28 cellular contexts compared by ENCODE assay signal in genomic region chr3:150697646-150698045, GRCh38. TPM values are rescaled to one million over a fixed set of nuclear protein-coding genes. Genes with fewer than 3 reads are reported as not detected.
DNase-seq lines count a peak whose midpoint lies in the region; ATAC-seq and TF ChIP-seq lines count a peak whose summit lies in the region.
"Had no signal": no experiment of that assay in that cellular context is flagged by ENCODE, and none has a peak within 500 bp of the region (broad histone marks: within the 10 kb centered on the region; RNA-seq: fewer than 3 reads in every experiment).

No MANE protein-coding gene starts in this region.

- peaks cover 20% of the 10 kb centered on the region for H3K4me1 Mint-ChIP-seq in HFFc6 (ENCODE audit: low read depth)
- H3K4me1 Mint-ChIP-seq: mesothelial cell of epicardium had no signal

- H3K36me3 Mint-ChIP-seq in HFFc6 (ENCODE audit: low read depth): no peaks in the 10 kb centered on the region
- H3K36me3 Mint-ChIP-seq: activated naive CD4-positive, alpha-beta T cell treated with anti-CD3 and anti-CD28 coated beads, Interleukin-2, amount 10 ng/mL, durations not matched to agents 7 days and 5 days; mesothelial cell of epicardium had no signal

- no peaks in the 10 kb centered on the region for H3K9me3 Mint-ChIP-seq in HFFc6
- H3K9me3 Mint-ChIP-seq: central memory CD8-positive, alpha-beta T cell had no signal

- no peak overlapping the region for H3K4me3 Mint-ChIP-seq in HFFc6
- H3K4me3 Mint-ChIP-seq: activated naive CD4-positive, alpha-beta T cell treated with anti-CD3 and anti-CD28 coated beads, Interleukin-2, amount 10 ng/mL, durations not matched to agents 7 days and 5 days; central memory CD8-positive, alpha-beta T cell; mesothelial cell of epicardium; naive thymus-derived CD8-positive, alpha-beta T cell had no signal

- no peak overlapping the region for H3K27ac Mint-ChIP-seq in HFFc6
- H3K27ac Mint-ChIP-seq: activated naive CD4-positive, alpha-beta T cell treated with anti-CD3 and anti-CD28 coated beads, Interleukin-2, amount 10 ng/mL, durations not matched to agents 7 days and 5 days; mesothelial cell of epicardium had no signal

- no peak overlapping the region for H3K27ac ChIP-seq in coronary artery
- H3K27ac ChIP-seq: BLaER1 treated with 17β-estradiol and CSF1 and Interleukin-3, amounts not matched to agents 10 nM and 100 nM; foreskin keratinocyte; hepatocyte had no signal

- peak; percentile 28 for DNase-seq in AG08396 (ENCODE audit: low spot score)
- peak; percentile 49 for DNase-seq in HFFc6
- peak; percentile 9 for DNase-seq in astrocyte of the spinal cord (ENCODE audit: low read depth, low spot score)
- DNase-seq in glomerular visceral epithelial cell (ENCODE audit: extremely low spot score): peak; percentile 4
- no peak for DNase-seq in RPMI8226
- no peak for DNase-seq in coronary artery (ENCODE audit: low spot score)
- DNase-seq: activated CD4-positive, alpha-beta T cell treated with anti-CD3 and anti-CD28 coated beads for 48 hours; activated naive CD4-positive, alpha-beta T cell treated with anti-CD3 and anti-CD28 coated beads, Interleukin-2, amount 10 ng/mL, durations not matched to agents 7 days and 5 days; Caco-2; DMS79 treated with DMSO at 0.1 percent for 48 hours; naive thymus-derived CD8-positive, alpha-beta T cell; NCI-H1048; NCI-H187 treated with DMSO at 0.1 percent for 48 hours; NCI-H69; occipital lobe; stimulated activated CD4-positive, alpha-beta T cell treated with anti-CD3 and anti-CD28 coated beads, Interleukin-2, amount 100 ng/mL, for 24 hours had no signal

- ATAC-seq in GM18909 (IDR thresholded peaks at IDR 0.05; ENCODE audit: poor library complexity, unreplicated experiment) (no peak), GM21576 (IDR thresholded peaks at IDR 0.05; ENCODE audit: unreplicated experiment) (no peak)
- ATAC-seq: foreskin keratinocyte; left lobe of liver; naive thymus-derived CD8-positive, alpha-beta T cell; SK-N-SH treated with all-trans-retinoic acid at 6 μM for 48 hours had no signal

- no peak overlapping the region for H3K4me3 ChIP-seq in astrocyte of the spinal cord (ENCODE audit: low read depth, low read length)
- no peak overlapping the region for H3K4me3 ChIP-seq in coronary artery
- H3K4me3 ChIP-seq: BLaER1 treated with 17β-estradiol and CSF1 and Interleukin-3, amounts not matched to agents 10 nM and 100 nM; hepatocyte; smooth muscle cell had no signal

- in situ Hi-C loops in astrocyte of the spinal cord (cut with HindIII; ENCODE audit: low sequenced_read_pairs): no loop called here

- TF ChIP-seq CTCF in HFFc6 (IDR thresholded peaks at IDR 0.05) (no peak), astrocyte of the spinal cord (IDR thresholded peaks at IDR 0.05; ENCODE audit: low read depth, low read length) (no peak), coronary artery (IDR thresholded peaks at IDR 0.05) (no peak)

- no peaks in the 10 kb centered on the region; the same call in 1 of the 2 replicates for H3K27me3 Mint-ChIP-seq in HFFc6 (ENCODE audit: insufficient read depth)
- H3K27me3 Mint-ChIP-seq: central memory CD8-positive, alpha-beta T cell; naive thymus-derived CD8-positive, alpha-beta T cell had no signal

RNA-seq across cellular contexts. Expression of gene ERICH6, which starts 6.1 kb away (rescaled TPM):
- total RNA-seq in HFFc6 (2021; fragmentation: NEBNext Ultra II Directional; extraction: Animal tissue kit (Norgen Biotek cat#: 25700)): under 1 TPM in 1 of 6 experiments, not detected in 5; 0.30 TPM
- total RNA-seq: Caco-2; foreskin keratinocyte; hepatocyte; left lobe of liver; naive thymus-derived CD8-positive, alpha-beta T cell; occipital lobe; renal cortical epithelial cell; smooth muscle cell; T-helper 2 cell treated with Interferon-gamma antibody and Interleukin-4, amounts not matched to agents 100 ng/mL and 5 ng/mL, for 36 hours had no signal

Comparison
In these comparisons a context has a peak if more than half of its experiments do, and no peak if none do; other contexts are left out.
1. DNase-seq: peak in AG08396 (single experiment), HFFc6 (single experiment), astrocyte of the spinal cord (single experiment) and glomerular visceral epithelial cell (single experiment); none in RPMI8226 (single experiment) and coronary artery (single experiment).